In the genomic region with DNA sequence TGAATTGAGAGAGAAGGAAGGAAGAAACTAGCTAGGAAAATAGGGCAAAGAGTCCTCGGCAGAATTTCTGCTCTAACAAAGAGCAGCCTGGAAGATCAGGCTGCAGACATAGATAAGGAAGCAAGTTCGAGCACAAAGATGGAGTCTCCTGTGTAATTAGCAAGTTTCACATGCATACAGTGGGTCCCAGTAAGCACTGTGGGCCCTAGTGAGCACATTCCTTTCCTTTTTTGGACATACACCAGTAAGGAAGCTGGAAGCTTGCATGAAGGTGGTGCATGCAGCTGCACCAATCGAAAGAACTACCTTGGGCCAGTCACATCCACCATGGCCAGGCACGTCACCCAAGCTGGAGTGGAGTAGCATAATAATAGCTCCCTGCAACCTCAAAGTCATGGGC, we compare ENCODE assay signal across 23 cellular contexts.
A peak's percentile ranks its signal among the peaks of the same experiment; 100 is the strongest.
DNase-seq lines count a peak whose midpoint lies in the region; ATAC-seq, FAIRE-seq and TF ChIP-seq lines count a peak whose summit lies in the region.
"Had no signal": no experiment of that assay in that cellular context is flagged by ENCODE, and none has a peak within 500 bp of the region (broad histone marks: within the 10 kb centered on the region; RNA-seq: fewer than 3 reads in every experiment).

No MANE protein-coding gene starts in this region.

- no peak overlapping the region for H4K8ac ChIP-seq in mesendoderm (ENCODE audit: low read depth, low read length)

- H3K27ac Mint-ChIP-seq in activated T-cell treated with anti-CD3 and anti-CD28 coated beads, Interleukin-2, amount 50 U/mL, for 72 hours, result no peak overlapping the region
- H3K27ac Mint-ChIP-seq: CD8-positive, alpha-beta T cell had no signal

- H3K27ac ChIP-seq in brain microvascular endothelial cell, result no peak overlapping the region
- H3K27ac ChIP-seq in mesendoderm (ENCODE audit: low read depth, low read length), result no peak overlapping the region
- no peak overlapping the region for H3K27ac ChIP-seq in pancreas
- H3K27ac ChIP-seq: BLaER1, PC-9, SJSA1 had no signal

- H3K9ac ChIP-seq in mesendoderm (ENCODE audit: low read length), result no peak overlapping the region
- H3K9ac ChIP-seq: BLaER1 had no signal

- no peaks in the 10 kb centered on the region for H3K4me1 Mint-ChIP-seq in activated T-cell treated with anti-CD3 and anti-CD28 coated beads, Interleukin-2, amount 50 U/mL, for 72 hours (ENCODE audit: low read depth)

- H2AK5ac ChIP-seq in mesendoderm (ENCODE audit: low read length), result no peak overlapping the region

- TF ChIP-seq CTCF in brain microvascular endothelial cell (IDR thresholded peaks at IDR 0.05; ENCODE audit: low read depth, low read length, missing control alignments), result no peak
- no peak for TF ChIP-seq CTCF in pancreas (IDR thresholded peaks at IDR 0.05)

- H3K79me1 ChIP-seq in mesendoderm (ENCODE audit: low read length), result no peaks in the 10 kb centered on the region

- no peak overlapping the region for H3K4me2 ChIP-seq in mesendoderm (ENCODE audit: low read length)
- H3K4me2 ChIP-seq: BLaER1, PC-9 had no signal

- no peaks in the 10 kb centered on the region for H3K36me3 Mint-ChIP-seq in activated T-cell treated with anti-CD3 and anti-CD28 coated beads, Interleukin-2, amount 50 U/mL, for 72 hours (ENCODE audit: insufficient read depth in 2 of 2)
- H3K36me3 Mint-ChIP-seq: CD8-positive, alpha-beta T cell had no signal

- no CpG with 5 or more reads among the region's 4 CpGs for WGBS in mesendoderm (ENCODE audit: extremely low coverage, insufficient coverage, low lambda C conversion rate)
- 77% methylated on average over 4 of the region's 4 CpGs for whole genome bisulfite sequencing in pancreas, 2 donors

- DNase-seq in H4 (ENCODE audit: low spot score) (peak; percentile 13), NCI-H69 (lab: John Stamatoyannopoulos, UW) (peak; percentile 45), brain microvascular endothelial cell (peak; percentile 32), mesendoderm (peak; percentile 66), NCI-H128 (lab: John Stamatoyannopoulos, UW; ENCODE audit: unreplicated experiment) (no peak), pancreas (no peak), C1 segment of cervical spinal cord (lab: John Stamatoyannopoulos, UW) (no peak)
- no peak for DNase-seq in activated T-cell treated with anti-CD3 and anti-CD28 coated beads, Interleukin-2, amount 50 U/mL, for 72 hours
- DNase-seq: ACHN; CD8-positive, alpha-beta T cell; DMS153; GDM1; Kasumi-1; NCI-H1694 treated with DMSO at 0.1 percent for 48 hours; NCI-H446 treated with DMSO at 0.1 percent for 48 hours; NCI-H526 treated with DMSO at 0.1 percent for 48 hours; PC-9; T-helper 1 cell had no signal

- H3K9me3 Mint-ChIP-seq in activated T-cell treated with anti-CD3 and anti-CD28 coated beads, Interleukin-2, amount 50 U/mL, for 72 hours, result peaks cover 1 to 2% of the 10 kb centered on the region in 2 donors

- H3K4me1 ChIP-seq in mesendoderm (ENCODE audit: control insufficient read depth, low read depth, low read length), result no peaks in the 10 kb centered on the region
- peaks cover 0 to 14% (median 0%) of the 10 kb centered on the region in 3 donors for H3K4me1 ChIP-seq in pancreas
- H3K4me1 ChIP-seq: BLaER1, HAP-1 had no signal

- ATAC-seq in activated T-cell treated with anti-CD3 and anti-CD28 coated beads, Interleukin-2, amount 50 U/mL, for 72 hours (replicated peaks in 1 of 2), result no peak
- ATAC-seq in pancreas, result no peak
- ATAC-seq: CD8-positive, alpha-beta T cell had no signal

- no peaks in the 10 kb centered on the region for H3K27me3 Mint-ChIP-seq in activated T-cell treated with anti-CD3 and anti-CD28 coated beads, Interleukin-2, amount 50 U/mL, for 72 hours (ENCODE audit: low read depth)

- no peak overlapping the region for H3K4me3 Mint-ChIP-seq in activated T-cell treated with anti-CD3 and anti-CD28 coated beads, Interleukin-2, amount 50 U/mL, for 72 hours
- H3K4me3 Mint-ChIP-seq: CD8-positive, alpha-beta T cell had no signal

- H3K27me3 ChIP-seq in brain microvascular endothelial cell (replicated peaks), result no peaks in the 10 kb centered on the region
- no peaks in the 10 kb centered on the region for H3K27me3 ChIP-seq in mesendoderm (ENCODE audit: insufficient read depth, low read length, poor library complexity)
- no peaks in the 10 kb centered on the region for H3K27me3 ChIP-seq in pancreas
- H3K27me3 ChIP-seq: BLaER1, SJSA1 had no signal

- H2BK5ac ChIP-seq in mesendoderm (ENCODE audit: low read length), result no peak overlapping the region

- no peak overlapping the region for H2BK15ac ChIP-seq in mesendoderm (replicated peaks; ENCODE audit: low read depth)

- no peaks in the 10 kb centered on the region for H3K79me2 ChIP-seq in mesendoderm (ENCODE audit: control insufficient read depth, insufficient read depth, low read length)

- H2BK120ac ChIP-seq in mesendoderm (ENCODE audit: low read depth, low read length), result no peak overlapping the region

- H3K4me3 ChIP-seq in brain microvascular endothelial cell (ENCODE audit: low read depth, low read length), result no peak overlapping the region
- no peak overlapping the region for H3K4me3 ChIP-seq in mesendoderm (ENCODE audit: low read length)
- no peak overlapping the region for H3K4me3 ChIP-seq in pancreas
- H3K4me3 ChIP-seq: BLaER1, HAP-1, PC-9, SJSA1 had no signal

- H3K23ac ChIP-seq in mesendoderm (ENCODE audit: low read length), result no peak overlapping the region

- H3K36me3 ChIP-seq in brain microvascular endothelial cell (replicated peaks) (no peaks in the 10 kb centered on the region), mesendoderm (ENCODE audit: control insufficient read depth, insufficient read depth, low read length) (no peaks in the 10 kb centered on the region), pancreas (no peaks in the 10 kb centered on the region)
- H3K36me3 ChIP-seq: BLaER1, HAP-1, SJSA1 had no signal

- intact Hi-C loops in pancreas (cut with DNase I), result no loop called here

- no peak overlapping the region for H4K5ac ChIP-seq in mesendoderm (ENCODE audit: low read length)

- H3K18ac ChIP-seq in mesendoderm (ENCODE audit: low read length), result no peak overlapping the region

- FAIRE-seq in pancreas (lab: Jason Lieb, UNC), result no peak
- FAIRE-seq: GM19239, HTR-8/SVneo had no signal

- H3K9me3 ChIP-seq in pancreas, result no peaks in the 10 kb centered on the region
- H3K9me3 ChIP-seq: HAP-1, SJSA1 had no signal

- H3K56ac ChIP-seq in mesendoderm (ENCODE audit: low read length), result no peak overlapping the region

- no peak overlapping the region for H3K4ac ChIP-seq in mesendoderm (ENCODE audit: low read depth, low read length)

- in situ Hi-C loops in brain microvascular endothelial cell (cut with HindIII; ENCODE audit: low pct_ligation_motif_present, low sequenced_read_pairs), result no loop called here

Comparison
In these comparisons a context has a peak if more than half of its experiments do, and no peak if none do; other contexts are left out.
1. DNase-seq: peak in H4 (single experiment), NCI-H69 (single experiment), brain microvascular endothelial cell (single experiment) and mesendoderm (single experiment); none in NCI-H128 (single experiment), activated T-cell treated with anti-CD3 and anti-CD28 coated beads, Interleukin-2, amount 50 U/mL, for 72 hours (0 of 2), pancreas (0 of 6) and C1 segment of cervical spinal cord (0 of 14).